Comparison of ENCODE assay signal across 8 cellular contexts in the genomic region with DNA sequence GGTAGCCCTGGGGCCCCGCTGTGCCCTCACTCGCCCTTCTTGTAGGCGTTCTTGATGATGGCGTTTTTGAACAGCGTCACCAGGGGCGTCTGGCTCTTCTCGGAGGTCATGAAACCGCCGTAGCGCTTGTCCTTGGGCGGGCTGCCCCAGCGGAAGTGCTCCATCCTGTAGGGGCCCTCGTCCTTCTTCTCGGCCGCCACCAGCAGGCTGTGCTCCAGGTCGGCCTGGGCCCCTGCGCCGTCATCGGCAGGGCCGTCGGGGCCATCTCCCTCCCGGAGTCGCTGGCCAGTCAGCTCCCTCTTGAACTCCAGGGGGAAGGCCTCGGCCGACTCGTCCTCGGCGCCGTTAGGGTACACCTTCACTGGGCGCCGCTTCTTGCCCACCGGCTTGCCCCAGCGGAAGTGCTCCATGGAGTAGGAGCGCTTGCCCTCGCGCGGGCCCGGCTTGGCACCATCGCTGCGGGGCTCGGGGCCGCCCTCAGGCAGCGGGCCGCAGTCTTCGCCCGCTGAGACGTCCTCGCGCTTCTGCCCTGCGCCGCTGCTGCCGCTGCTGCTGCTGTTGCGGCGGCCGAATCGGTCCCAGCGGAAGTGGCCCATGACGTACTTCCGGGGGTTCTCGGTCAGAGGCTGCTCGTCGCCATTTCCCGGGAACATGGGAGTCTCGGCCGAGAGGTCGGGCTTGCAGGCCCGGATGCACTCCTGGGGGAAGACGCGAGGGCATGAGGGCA. TPM values are rescaled to one million over a fixed set of nuclear protein-coding genes. Genes with fewer than 3 reads are reported as not detected.
DNase-seq lines count a peak whose midpoint lies in the region; ATAC-seq and TF ChIP-seq lines count a peak whose summit lies in the region.

No MANE protein-coding gene starts in this region.

- no peaks in the 10 kb centered on the region for H4K20me1 ChIP-seq in osteoblast (ENCODE audit: insufficient read depth, low read length)

- H3K9me3 ChIP-seq in effector memory CD4-positive, alpha-beta T cell (ENCODE audit: control insufficient read depth, low read length): no peaks in the 10 kb centered on the region
- H3K9me3 ChIP-seq in osteoblast (ENCODE audit: low read depth, low read length) (no peaks in the 10 kb centered on the region), testis (no peaks in the 10 kb centered on the region)

- no peaks in the 10 kb centered on the region for H3K27me3 ChIP-seq in effector memory CD4-positive, alpha-beta T cell (replicated peaks; ENCODE audit: control insufficient read depth, insufficient read depth, low read length, poor library complexity, severe bottlenecking)
- H3K27me3 ChIP-seq in osteoblast (ENCODE audit: insufficient read depth, low read length) (peaks cover 20% of the 10 kb centered on the region), testis (no peaks in the 10 kb centered on the region)

- peak; percentile 64 for ATAC-seq in GM19035 (IDR thresholded peaks at IDR 0.05; ENCODE audit: unreplicated experiment)

- H3K4me3 ChIP-seq in effector memory CD4-positive, alpha-beta T cell (ENCODE audit: insufficient read depth, low read depth, low read length, poor library complexity, severe bottlenecking): peak overlapping the region; percentile 31
- peak overlapping the region; percentile 58 for H3K4me3 ChIP-seq in osteoblast (ENCODE audit: insufficient read depth, low read length)
- H3K4me3 ChIP-seq in testis: peak overlapping the region; percentile 65 to 69

- no peaks in the 10 kb centered on the region for H3K9me3 Mint-ChIP-seq in mesothelial cell of epicardium

- H3K36me3 ChIP-seq in effector memory CD4-positive, alpha-beta T cell (ENCODE audit: control insufficient read depth, insufficient read depth, low read length): no peaks in the 10 kb centered on the region
- H3K36me3 ChIP-seq in osteoblast (ENCODE audit: insufficient read depth, low read length) (no peaks in the 10 kb centered on the region), testis (ENCODE audit: low read depth, missing control alignments) (no peaks in the 10 kb centered on the region)

- no peaks in the 10 kb centered on the region for H3K4me1 ChIP-seq in effector memory CD4-positive, alpha-beta T cell (ENCODE audit: control insufficient read depth, insufficient read depth, low read length, poor library complexity, severe bottlenecking)
- H3K4me1 ChIP-seq in osteoblast (ENCODE audit: insufficient read depth, low read length) (no peaks in the 10 kb centered on the region), testis (no peaks in the 10 kb centered on the region)

- peaks cover 13% of the 10 kb centered on the region for H3K4me1 Mint-ChIP-seq in mesothelial cell of epicardium

- no peak overlapping the region for H3K4me3 Mint-ChIP-seq in mesothelial cell of epicardium

- no peaks in the 10 kb centered on the region for H3K36me3 Mint-ChIP-seq in mesothelial cell of epicardium

- no peaks in the 10 kb centered on the region for H3K79me2 ChIP-seq in osteoblast (ENCODE audit: insufficient read depth, low read length)

- peak overlapping the region; percentile 34 for H3K4me2 ChIP-seq in osteoblast (ENCODE audit: insufficient read depth, low read length)

- peaks cover 25% of the 10 kb centered on the region for H3K27me3 Mint-ChIP-seq in mesothelial cell of epicardium (ENCODE audit: low read depth)

- no peak overlapping the region for H3K27ac Mint-ChIP-seq in mesothelial cell of epicardium

- DNase-seq in activated CD4-positive, alpha-beta T cell treated with anti-CD3 and anti-CD28 coated beads, Interleukin-2, amount 50 U/mL, for 48 hours: peak; percentile 73 to 82
- DNase-seq in effector memory CD4-positive, alpha-beta T cell: peak; percentile 35 to 64 (median 55)
- DNase-seq in osteoblast (ENCODE audit: insufficient read length, low spot score, missing footprints) (no peak), testis (peak; percentile 85), GOT3 (lab: John Stamatoyannopoulos, UW) (no peak), SW480 (ENCODE audit: low spot score) (no peak), mesothelial cell of epicardium (ENCODE audit: low spot score in 2 of 2, unreplicated experiment in 2 of 2) (no peak)

- TF ChIP-seq POLR2A in testis (IDR thresholded peaks at IDR 0.05): no peak

- H2AFZ ChIP-seq in osteoblast (ENCODE audit: low read length): peak overlapping the region; percentile 66

- H3K27ac ChIP-seq in effector memory CD4-positive, alpha-beta T cell (ENCODE audit: insufficient read depth, low read length, poor library complexity, severe bottlenecking): peak overlapping the region; percentile 33
- no peak overlapping the region for H3K27ac ChIP-seq in osteoblast (ENCODE audit: low read depth, low read length)
- H3K27ac ChIP-seq in testis: peak overlapping the region; percentile 71 to 81

- WGBS in testis, 2 donors: 45 to 51% methylated on average over 7 to 65 of the region's 69 CpGs

- intact Hi-C loops in testis (cut with DNase I; ENCODE audit: low total_unique reads): no loop called here

- no peak for TF ChIP-seq CTCF in osteoblast (IDR thresholded peaks at IDR 0.05; ENCODE audit: extremely low read depth, low read depth, low read length)
- no peak for TF ChIP-seq CTCF in testis (IDR thresholded peaks at IDR 0.05)
- TF ChIP-seq CTCF in mesothelial cell of epicardium (IDR thresholded peaks at IDR 0.05; ENCODE audit: unreplicated experiment): no peak

RNA-seq across cellular contexts. Expression of a gene that starts 7.2 kb away (rescaled TPM):
- total RNA-seq in osteoblast (0.59 and 2.2 TPM in 2 replicates), testis (10 to 100 TPM; 55.7 to 77.2 TPM), mesothelial cell of epicardium (0.29 TPM in 1 of 3 replicates, not detected in the others)
- 17.9 TPM for polyA plus RNA-seq in testis (ENCODE audit: insufficient read depth, low read depth, low replicate concordance)

Comparison
In these comparisons a context has a peak if more than half of its experiments do, and no peak if none do; other contexts are left out.
1. DNase-seq: peak in activated CD4-positive, alpha-beta T cell treated with anti-CD3 and anti-CD28 coated beads, Interleukin-2, amount 50 U/mL, for 48 hours (2 of 2), effector memory CD4-positive, alpha-beta T cell (3 of 3) and testis (single experiment); none in osteoblast (single experiment), GOT3 (single experiment), SW480 (single experiment) and mesothelial cell of epicardium (0 of 2).
2. RNA of a gene that starts 7.2 kb away (total RNA-seq): 55.7 to 77.2 TPM in testis; 0.59 to 2.2 TPM in osteoblast and 0.29 TPM in mesothelial cell of epicardium; every median in the first group is over 10 times any median in the second.
3. Peak in every context shown above with its lines, with median percentiles within 50 percentile points of each other: H3K4me3 ChIP-seq.